8 cellular contexts compared by ENCODE assay signal in the genomic region with DNA sequence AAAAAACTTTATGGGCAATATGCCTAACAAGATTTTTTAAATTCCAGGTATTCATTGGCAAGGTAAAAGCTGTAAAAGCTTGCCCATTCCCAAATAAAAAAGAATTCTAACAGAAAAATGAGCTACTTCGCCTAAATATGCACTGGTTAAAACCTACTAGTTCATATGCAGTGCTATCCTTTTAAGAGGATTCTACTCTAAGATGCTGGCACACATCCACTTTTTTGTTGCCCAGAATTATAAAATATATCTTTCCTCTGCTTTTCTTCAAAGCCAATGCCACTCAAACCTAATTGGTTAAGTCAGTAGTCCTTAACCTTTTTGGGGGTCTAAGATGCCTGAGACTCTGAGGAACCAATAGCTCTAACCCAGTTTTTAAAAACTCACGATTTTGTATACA. TPM values are rescaled to one million over a fixed set of nuclear protein-coding genes. Genes with fewer than 3 reads are reported as not detected.
DNase-seq lines count a peak whose midpoint lies in the region; ATAC-seq and TF ChIP-seq lines count a peak whose summit lies in the region.

No MANE protein-coding gene starts in this region.

- no peak for TF ChIP-seq POLR2A in body of pancreas (IDR thresholded peaks at IDR 0.05)

- H3K9me3 ChIP-seq in ascending aorta (no peaks in the 10 kb centered on the region), body of pancreas (no peaks in the 10 kb centered on the region)

- H3K4me1 ChIP-seq in ascending aorta (peaks cover 0 to 24% of the 10 kb centered on the region in 2 donors), body of pancreas (peaks cover 40% of the 10 kb centered on the region)

- DNase-seq in stimulated activated naive CD8-positive, alpha-beta T cell treated with anti-CD3 and anti-CD28 coated beads, Interleukin-15, Interleukin-2, amounts not matched to agents 100 U/mL and 50 U/mL, for 24 hours = no peak
- no peak for DNase-seq in ascending aorta (ENCODE audit: low spot score in 2 of 2)
- no peak for DNase-seq in memory B cell (ENCODE audit: low spot score in 2 of 2)
- DNase-seq in UCSD-AML1 (lab: John Stamatoyannopoulos, UW; ENCODE audit: unreplicated experiment) = no peak
- DNase-seq in stimulated activated CD4-positive, alpha-beta T cell treated with anti-CD3 and anti-CD28 coated beads, Interleukin-4, amount 100 ng/mL, for 24 hours = no peak
- no peak for DNase-seq in HK-2 (ENCODE audit: unreplicated experiment)
- no peak for DNase-seq in body of pancreas

- H3K9me3 Mint-ChIP-seq in stimulated activated naive CD8-positive, alpha-beta T cell treated with anti-CD3 and anti-CD28 coated beads, Interleukin-15, Interleukin-2, amounts not matched to agents 100 ng/mL and 50 ng/mL, for 24 hours = no peaks in the 10 kb centered on the region
- no peaks in the 10 kb centered on the region for H3K9me3 Mint-ChIP-seq in memory B cell

- H3K27me3 Mint-ChIP-seq in stimulated activated naive CD8-positive, alpha-beta T cell treated with anti-CD3 and anti-CD28 coated beads, Interleukin-15, Interleukin-2, amounts not matched to agents 100 ng/mL and 50 ng/mL, for 24 hours = no peaks in the 10 kb centered on the region
- H3K27me3 Mint-ChIP-seq in memory B cell = no peaks in the 10 kb centered on the region

- H3K4me1 Mint-ChIP-seq in stimulated activated naive CD8-positive, alpha-beta T cell treated with anti-CD3 and anti-CD28 coated beads, Interleukin-15, Interleukin-2, amounts not matched to agents 100 ng/mL and 50 ng/mL, for 24 hours (ENCODE audit: low read depth) = peaks cover 75% of the 10 kb centered on the region
- peaks cover 29% of the 10 kb centered on the region for H3K4me1 Mint-ChIP-seq in memory B cell

- peak overlapping the region; percentile 95 for H3K4me3 Mint-ChIP-seq in stimulated activated naive CD8-positive, alpha-beta T cell treated with anti-CD3 and anti-CD28 coated beads, Interleukin-15, Interleukin-2, amounts not matched to agents 100 ng/mL and 50 ng/mL, for 24 hours
- peak overlapping the region; percentile 94 for H3K4me3 Mint-ChIP-seq in memory B cell

- H3K36me3 ChIP-seq in ascending aorta = peaks cover 0 to 2% of the 10 kb centered on the region in 2 donors
- no peaks in the 10 kb centered on the region for H3K36me3 ChIP-seq in body of pancreas (replicated peaks in 1 of 2; ENCODE audit: insufficient read depth in 1 of 2, low read depth in 2 of 2)

- H3K4me3 ChIP-seq in ascending aorta (peak overlapping the region; percentile 86 to 98), body of pancreas (no peak overlapping the region)

- intact Hi-C loops in ascending aorta (cut with DNase I) (loop anchor here (5.0 kb wide), 1 partner anchor 662 kb away; a partner anchor contains a TSS), body of pancreas (cut with DNase I) (no loop called here)

- H3K36me3 Mint-ChIP-seq in stimulated activated naive CD8-positive, alpha-beta T cell treated with anti-CD3 and anti-CD28 coated beads, Interleukin-15, Interleukin-2, amounts not matched to agents 100 ng/mL and 50 ng/mL, for 24 hours (ENCODE audit: low read depth) = peaks cover 49% of the 10 kb centered on the region
- H3K36me3 Mint-ChIP-seq in memory B cell = peaks cover 7% of the 10 kb centered on the region

- H3K27ac ChIP-seq in ascending aorta (peak overlapping the region; percentile 96 to 98), body of pancreas (peak overlapping the region in 1 of 4 donors; percentile 95)

- WGBS in body of pancreas, 2 donors = 28 to 38% methylated on average over 2 of the region's 2 CpGs

- H3K27me3 ChIP-seq in ascending aorta (no peaks in the 10 kb centered on the region), body of pancreas (no peaks in the 10 kb centered on the region)

- no peak for ATAC-seq in stimulated activated naive CD8-positive, alpha-beta T cell treated with anti-CD3 and anti-CD28 coated beads, Interleukin-15, Interleukin-2, amounts not matched to agents 100 U/mL and 50 U/mL, for 24 hours
- ATAC-seq in memory B cell (ENCODE audit: low read depth) (no peak), body of pancreas (no peak)

- H3K27ac Mint-ChIP-seq in stimulated activated naive CD8-positive, alpha-beta T cell treated with anti-CD3 and anti-CD28 coated beads, Interleukin-15, Interleukin-2, amounts not matched to agents 100 ng/mL and 50 ng/mL, for 24 hours = peak overlapping the region; percentile 99
- peak overlapping the region; percentile 97 for H3K27ac Mint-ChIP-seq in memory B cell

- no peak for TF ChIP-seq CTCF in ascending aorta (IDR thresholded peaks at IDR 0.05)
- TF ChIP-seq CTCF in body of pancreas (IDR thresholded peaks at IDR 0.05) = no peak

RNA-seq across cellular contexts. Expression of a gene that starts 3.2 kb away (rescaled TPM):
- total RNA-seq in ascending aorta (47.9 TPM), body of pancreas (10 to 100 TPM; 55.7 to 70.0 TPM)

Comparison
In these comparisons a context has a peak if more than half of its experiments do, and no peak if none do; other contexts are left out.
1. H3K4me3 ChIP-seq: peak in ascending aorta (2 of 2); none in body of pancreas (0 of 2).